Comparison of ENCODE assay signal across 13 cellular contexts in genomic region chr11:44467931-44468330, GRCh38.
DNase-seq lines count a peak whose midpoint lies in the region; ATAC-seq and TF ChIP-seq lines count a peak whose summit lies in the region.
"Had no signal": no experiment of that assay in that cellular context is flagged by ENCODE, and none has a peak within 500 bp of the region (broad histone marks: within the 10 kb centered on the region; RNA-seq: fewer than 3 reads in every experiment).

No MANE protein-coding gene starts in this region.

- no peaks in the 10 kb centered on the region for H3K23me2 ChIP-seq in H9 (ENCODE audit: insufficient read length, low read depth, low read length, poor library complexity, severe bottlenecking)

- no peak overlapping the region for H3K4me3 ChIP-seq in NT2/D1 (ENCODE audit: insufficient read length, low read depth)
- peak overlapping the region; percentile 26; the same call in 1 of the 2 replicates for H3K4me3 ChIP-seq in iPS-20b (ENCODE audit: low read length)
- H3K4me3 ChIP-seq in neuronal stem cell (ENCODE audit: low read length in 2 of 2): no peak overlapping the region
- H3K4me3 ChIP-seq in tibial nerve: no peak overlapping the region
- H3K4me3 ChIP-seq: BLaER1 treated with 17β-estradiol and CSF1 and Interleukin-3, amounts not matched to agents 10 nM and 100 nM had no signal

- H3K79me1 ChIP-seq in H9 (ENCODE audit: insufficient read depth, low read depth, low read length, poor library complexity, severe bottlenecking): no peaks in the 10 kb centered on the region
- H3K79me1 ChIP-seq in neuronal stem cell (ENCODE audit: low read depth, low read length): peaks cover 1% of the 10 kb centered on the region

- no peak overlapping the region for H2BK120ac ChIP-seq in H9 (ENCODE audit: low read depth, low read length, poor library complexity, severe bottlenecking)
- H2BK120ac ChIP-seq in neuronal stem cell (ENCODE audit: low read depth, low read length): no peak overlapping the region

- H3K56ac ChIP-seq in H9 (ENCODE audit: insufficient read length, low read depth, low read length): no peak overlapping the region

- no peaks in the 10 kb centered on the region for H4K20me1 ChIP-seq in H9 (ENCODE audit: control insufficient read depth, insufficient read depth, insufficient read length)
- H4K20me1 ChIP-seq: BLaER1 treated with 17β-estradiol and CSF1 and Interleukin-3, amounts not matched to agents 10 nM and 100 nM had no signal

- peaks cover 24 to 30% of the 10 kb centered on the region in 2 experiments for H3K9me3 Mint-ChIP-seq in H9
- peaks cover 11% of the 10 kb centered on the region for H3K9me3 Mint-ChIP-seq in stimulated activated memory B cell treated with anti-CD40 and anti-IgM and Interleukin-4, amounts not matched to agents 10 μg/mL and 1 μg/mL and 100 μg/mL, for 72 hours

- H3K9me3 ChIP-seq in H9 (ENCODE audit: control insufficient read depth, low read depth, low read length): no peaks in the 10 kb centered on the region
- peaks cover 22% of the 10 kb centered on the region for H3K9me3 ChIP-seq in NT2/D1 (ENCODE audit: insufficient read depth, low read length)
- peaks cover 15% of the 10 kb centered on the region for H3K9me3 ChIP-seq in iPS-20b (ENCODE audit: insufficient read depth, low read depth, low read length)
- H3K9me3 ChIP-seq in neuronal stem cell (replicated peaks in 1 of 2; ENCODE audit: control insufficient read depth in 2 of 2, insufficient read depth in 1 of 2, low read depth in 1 of 2, low read length in 2 of 2): peaks cover 0 to 9% of the 10 kb centered on the region in 2 donors
- H3K9me3 ChIP-seq in tibial nerve: peaks cover 0 to 22% (median 0%) of the 10 kb centered on the region in 4 donors

- H2BK12ac ChIP-seq in H9 (ENCODE audit: insufficient read length, low read depth, low read length): no peak overlapping the region
- no peak overlapping the region for H2BK12ac ChIP-seq in neuronal stem cell (ENCODE audit: low read length)

- H3K4me1 ChIP-seq in H9 (ENCODE audit: insufficient read depth, low read length): 0 out of 2 replicates have a peak, but pooled peaks cover 5% of the 10 kb centered on the region
- H3K4me1 ChIP-seq in NT2/D1 (ENCODE audit: insufficient read depth, insufficient read length): peaks cover 9% of the 10 kb centered on the region
- H3K4me1 ChIP-seq in iPS-20b (ENCODE audit: insufficient read depth, low read length): peaks cover 11% of the 10 kb centered on the region; the same call in 1 of the 2 replicates
- peaks cover 0 to 10% of the 10 kb centered on the region in 2 donors for H3K4me1 ChIP-seq in neuronal stem cell (ENCODE audit: control insufficient read depth in 2 of 2, insufficient read depth in 1 of 2, low read depth in 1 of 2, low read length in 2 of 2)
- peaks cover 0 to 7% (median 0%) of the 10 kb centered on the region in 4 donors for H3K4me1 ChIP-seq in tibial nerve
- H3K4me1 ChIP-seq: BLaER1 treated with 17β-estradiol and CSF1 and Interleukin-3, amounts not matched to agents 10 nM and 100 nM had no signal

- no peak overlapping the region for H3K4ac ChIP-seq in H9 (ENCODE audit: low read depth, low read length)
- H3K4ac ChIP-seq in neuronal stem cell (ENCODE audit: low read length): no peak overlapping the region

- H4K5ac ChIP-seq in H9 (ENCODE audit: insufficient read length, low read depth, low read length): no peak overlapping the region

- TF ChIP-seq POLR2A in tibial nerve (IDR thresholded peaks at IDR 0.05): no peak

- H4K8ac ChIP-seq in H9 (replicated peaks; ENCODE audit: insufficient read length, low read depth, low read length) (no peak overlapping the region), neuronal stem cell (ENCODE audit: low read depth, low read length) (no peak overlapping the region)

- no peaks in the 10 kb centered on the region for H3K27me3 ChIP-seq in H9 (ENCODE audit: insufficient read depth, low read length)
- no peaks in the 10 kb centered on the region for H3K27me3 ChIP-seq in NT2/D1 (ENCODE audit: insufficient read depth, insufficient read length)
- no peaks in the 10 kb centered on the region for H3K27me3 ChIP-seq in iPS-20b (ENCODE audit: insufficient read depth, low read length)
- no peaks in the 10 kb centered on the region for H3K27me3 ChIP-seq in neuronal stem cell (ENCODE audit: control insufficient read depth in 3 of 3, insufficient read depth in 3 of 3, low read depth in 1 of 3, low read length in 3 of 3)
- no peaks in the 10 kb centered on the region for H3K27me3 ChIP-seq in tibial nerve
- H3K27me3 ChIP-seq: BLaER1 treated with 17β-estradiol and CSF1 and Interleukin-3, amounts not matched to agents 10 nM and 100 nM had no signal

- H2BK15ac ChIP-seq in H9 (ENCODE audit: low read depth, low read length): no peak overlapping the region
- no peak overlapping the region for H2BK15ac ChIP-seq in neuronal stem cell (ENCODE audit: low read length)

- H3K9ac ChIP-seq in H9 (ENCODE audit: extremely low read depth, insufficient read length, low read length) (no peak overlapping the region), NT2/D1 (ENCODE audit: insufficient read length, low read depth) (peak overlapping the region; percentile 2), iPS-20b (ENCODE audit: low read depth, low read length) (no peak overlapping the region), neuronal stem cell (ENCODE audit: low read depth, low read length, poor library complexity) (no peak overlapping the region)
- H3K9ac ChIP-seq: BLaER1 treated with 17β-estradiol and CSF1 and Interleukin-3, amounts not matched to agents 10 nM and 100 nM had no signal

- H3K79me2 ChIP-seq in H9 (ENCODE audit: insufficient read depth, low read length): no peaks in the 10 kb centered on the region

- no CpG with 5 or more reads among the region's 5 CpGs for WGBS in H9 (ENCODE audit: extremely low coverage, insufficient read length, low lambda C conversion rate)
- no CpG with 5 or more reads among the region's 5 CpGs for WGBS in neuronal stem cell (ENCODE audit: extremely low coverage in 2 of 2, insufficient read length in 2 of 2, insufficient replicate concordance in 1 of 2), 2 donors
- 64 to 68% methylated on average over 5 of the region's 5 CpGs for WGBS in tibial nerve, 2 donors

- peaks cover 22% of the 10 kb centered on the region for H3K27me3 Mint-ChIP-seq in H9 (ENCODE audit: low read depth)
- peaks cover 38% of the 10 kb centered on the region for H3K27me3 Mint-ChIP-seq in stimulated activated memory B cell treated with anti-CD40 and anti-IgM and Interleukin-4, amounts not matched to agents 10 μg/mL and 1 μg/mL and 100 μg/mL, for 72 hours

- peak overlapping the region; percentile 84 to 93 (median 90); a peak in 6 of 7 replicates for H3K27ac Mint-ChIP-seq in H9
- H3K27ac Mint-ChIP-seq in stimulated activated memory B cell treated with anti-CD40 and anti-IgM and Interleukin-4, amounts not matched to agents 10 μg/mL and 1 μg/mL and 100 μg/mL, for 72 hours: no peak overlapping the region
- H3K27ac Mint-ChIP-seq: CD4-positive, CD25-positive, alpha-beta regulatory T cell had no signal

- no peak overlapping the region for H2AFZ ChIP-seq in H9 (ENCODE audit: low read length)
- no peak overlapping the region for H2AFZ ChIP-seq in neuronal stem cell (ENCODE audit: low read length)

- H3K23ac ChIP-seq in H9 (ENCODE audit: insufficient read length, low read depth, low read length): no peak overlapping the region
- H3K23ac ChIP-seq in neuronal stem cell (ENCODE audit: low read depth, low read length, poor library complexity): no peak overlapping the region

- H4K91ac ChIP-seq in H9 (ENCODE audit: insufficient read length, low read depth, low read length) (no peak overlapping the region), neuronal stem cell (ENCODE audit: low read depth, low read length, poor library complexity) (no peak overlapping the region)

- no peak overlapping the region for H2BK20ac ChIP-seq in H9 (ENCODE audit: low read depth, low read length, poor library complexity, severe bottlenecking)

- ATAC-seq in stimulated activated memory B cell treated with anti-CD40 and anti-IgM and Interleukin-4, amounts not matched to agents 10 μg/mL and 1 μg/mL and 100 μg/mL, for 72 hours: no peak

- H2BK5ac ChIP-seq in H9 (ENCODE audit: insufficient read length, low read length) (no peak overlapping the region), neuronal stem cell (ENCODE audit: low read length) (no peak overlapping the region)

- DNase-seq in H9 (peak; percentile 47), NT2/D1 (ENCODE audit: low read depth, low spot score) (no peak), neuronal stem cell (ENCODE audit: low spot score) (no peak), tibial nerve (ENCODE audit: low spot score in 2 of 2) (no peak)
- DNase-seq in effector CD8-positive, alpha-beta T cell (lab: John Stamatoyannopoulos, UW): no peak
- DNase-seq: ACHN; CD4-positive, CD25-positive, alpha-beta regulatory T cell; DMS53; GF-D8 had no signal

- peak overlapping the region; percentile 8; the same call in 1 of the 2 replicates for H3K14ac ChIP-seq in H9 (ENCODE audit: insufficient read depth, low read length)
- no peak overlapping the region for H3K14ac ChIP-seq in neuronal stem cell (ENCODE audit: low read length)

- H2AK5ac ChIP-seq in H9 (ENCODE audit: insufficient read length, low read length): no peak overlapping the region
- no peak overlapping the region for H2AK5ac ChIP-seq in neuronal stem cell (ENCODE audit: low read depth, low read length)

- H3K27ac ChIP-seq in H9 (ENCODE audit: insufficient read length, low read depth, low read length) (no peak overlapping the region), iPS-20b (ENCODE audit: low read length) (no peak overlapping the region), neuronal stem cell (replicated peaks; ENCODE audit: low read length) (no peak overlapping the region), tibial nerve (no peak overlapping the region)
- H3K27ac ChIP-seq: BLaER1 treated with 17β-estradiol and CSF1 and Interleukin-3, amounts not matched to agents 10 nM and 100 nM; HL-60 had no signal

- H3K18ac ChIP-seq in H9 (ENCODE audit: insufficient read length, low read depth, low read length) (no peak overlapping the region), neuronal stem cell (ENCODE audit: low read length) (peak overlapping the region; percentile 29)

- TF ChIP-seq EP300 in tibial nerve (IDR thresholded peaks at IDR 0.05): no peak

- H3K36me3 ChIP-seq in NT2/D1 (ENCODE audit: insufficient read depth, insufficient read length, low read length) (no peaks in the 10 kb centered on the region), iPS-20b (ENCODE audit: insufficient read depth, low read depth, low read length) (no peaks in the 10 kb centered on the region), neuronal stem cell (replicated peaks in 1 of 2; ENCODE audit: control insufficient read depth in 2 of 2, insufficient read depth in 2 of 2, low read length in 2 of 2) (no peaks in the 10 kb centered on the region), tibial nerve (no peaks in the 10 kb centered on the region)
- H3K36me3 ChIP-seq: BLaER1 treated with 17β-estradiol and CSF1 and Interleukin-3, amounts not matched to agents 10 nM and 100 nM had no signal

- no peak overlapping the region for H3T11ph ChIP-seq in H9 (ENCODE audit: low read length)

- TF ChIP-seq CTCF in H9 (conservative IDR thresholded peaks at IDR 0.05): no peak
- no peak for TF ChIP-seq CTCF in tibial nerve (IDR thresholded peaks at IDR 0.05)

- H3K4me3 Mint-ChIP-seq in H9: no peak overlapping the region
- no peak overlapping the region for H3K4me3 Mint-ChIP-seq in stimulated activated memory B cell treated with anti-CD40 and anti-IgM and Interleukin-4, amounts not matched to agents 10 μg/mL and 1 μg/mL and 100 μg/mL, for 72 hours
- H3K4me3 Mint-ChIP-seq: CD4-positive, CD25-positive, alpha-beta regulatory T cell had no signal

- H3K4me1 Mint-ChIP-seq in H9: peaks cover 19 to 25% of the 10 kb centered on the region in 2 experiments
- no peaks in the 10 kb centered on the region for H3K4me1 Mint-ChIP-seq in stimulated activated memory B cell treated with anti-CD40 and anti-IgM and Interleukin-4, amounts not matched to agents 10 μg/mL and 1 μg/mL and 100 μg/mL, for 72 hours
- H3K4me1 Mint-ChIP-seq: CD4-positive, CD25-positive, alpha-beta regulatory T cell had no signal

- H3K4me2 ChIP-seq in H9 (ENCODE audit: insufficient read depth, insufficient read length, low read length) (no peak overlapping the region), neuronal stem cell (ENCODE audit: insufficient read depth, low read length, poor library complexity, severe bottlenecking) (no peak overlapping the region)
- H3K4me2 ChIP-seq: BLaER1 treated with 17β-estradiol and CSF1 and Interleukin-3, amounts not matched to agents 10 nM and 100 nM had no signal

- peaks cover 2 to 16% (median 6%) of the 10 kb centered on the region in 3 experiments; a peak in 6 of 7 replicates for H3K36me3 Mint-ChIP-seq in H9 (ENCODE audit: insufficient read depth in 1 of 3, low read depth in 3 of 3)
- H3K36me3 Mint-ChIP-seq in stimulated activated memory B cell treated with anti-CD40 and anti-IgM and Interleukin-4, amounts not matched to agents 10 μg/mL and 1 μg/mL and 100 μg/mL, for 72 hours: no peaks in the 10 kb centered on the region
- H3K36me3 Mint-ChIP-seq: CD4-positive, CD25-positive, alpha-beta regulatory T cell had no signal
